Comparison of ENCODE assay signal across 14 cellular contexts in genomic region chrX:39983715-39984114, GRCh38.
DNase-seq lines count a peak whose midpoint lies in the region; ATAC-seq and TF ChIP-seq lines count a peak whose summit lies in the region.
"Had no signal": no experiment of that assay in that cellular context is flagged by ENCODE, and none has a peak within 500 bp of the region (broad histone marks: within the 10 kb centered on the region; RNA-seq: fewer than 3 reads in every experiment).

No MANE protein-coding gene starts in this region.

- H3K27ac ChIP-seq in epithelial cell of prostate, result peak overlapping the region; percentile 37
- no peak overlapping the region for H3K27ac ChIP-seq in MM.1S (ENCODE audit: low read length)

- H3K9me2 ChIP-seq in MM.1S (replicated peaks; ENCODE audit: insufficient read depth, low read length), result no peaks in the 10 kb centered on the region

- no peak for TF ChIP-seq CTCF in MM.1S (IDR thresholded peaks at IDR 0.05; ENCODE audit: low read length)

- no peaks in the 10 kb centered on the region for H3K27me3 ChIP-seq in MM.1S (replicated peaks; ENCODE audit: insufficient read depth, low read length)
- H3K27me3 ChIP-seq: MG63 had no signal

- H3K79me2 ChIP-seq in MM.1S (ENCODE audit: low read length), result no peaks in the 10 kb centered on the region

- H3K4me3 ChIP-seq in MM.1S (ENCODE audit: low read length), result no peak overlapping the region
- H3K4me3 ChIP-seq: MG63 had no signal

- DNase-seq in GM04504 (ENCODE audit: low read depth) (peak; percentile 1), NCI-H69 (lab: John Stamatoyannopoulos, UW) (peak; percentile 15), epithelial cell of prostate (ENCODE audit: low read depth, low spot score) (no peak), myocyte (ENCODE audit: low read depth) (peak; percentile 80), MM.1S (no peak), germinal center (ENCODE audit: low spot score) (no peak)
- DNase-seq in stimulated activated naive CD4-positive, alpha-beta T cell treated with Interleukin-2 at 50 U/mL for 16 hours (lab: John Stamatoyannopoulos, UW), result no peak
- DNase-seq: activated CD4-positive, alpha-beta T cell treated with anti-CD3 and anti-CD28 coated beads, Interleukin-2, amount 10 ng/mL, durations not matched to agents 7 days and 5 days; activated T-cell treated with anti-CD3 and anti-CD28 coated beads, Interleukin-2, amount 50 U/mL, for 48 hours; dermis blood vessel endothelial cell; GF-D8; MG63; OCI-M1 had no signal

- no peak overlapping the region for H2AFZ ChIP-seq in MM.1S (ENCODE audit: low read length)

- no peaks in the 10 kb centered on the region for H3K4me1 ChIP-seq in MM.1S (ENCODE audit: low read length)

- no peaks in the 10 kb centered on the region for H3K9me3 ChIP-seq in MM.1S (replicated peaks; ENCODE audit: insufficient read depth, low read length)
- H3K9me3 ChIP-seq: MG63 had no signal

- ATAC-seq in HG02870 (IDR thresholded peaks at IDR 0.05; ENCODE audit: unreplicated experiment), result no peak

- no peaks in the 10 kb centered on the region for H3F3A ChIP-seq in MM.1S (ENCODE audit: insufficient read depth, low read length)

- H3K9ac ChIP-seq in MM.1S (ENCODE audit: low read length), result no peak overlapping the region

- no peaks in the 10 kb centered on the region for H4K20me1 ChIP-seq in MM.1S (ENCODE audit: insufficient read depth, low read length)

- no peak overlapping the region for H3K4me2 ChIP-seq in MM.1S (ENCODE audit: low read depth, low read length)

- H3K36me3 ChIP-seq in MM.1S (replicated peaks; ENCODE audit: insufficient read depth, low read length), result no peaks in the 10 kb centered on the region
- H3K36me3 ChIP-seq: MG63 had no signal

Comparison
In these comparisons a context has a peak if more than half of its experiments do, and no peak if none do; other contexts are left out.
1. DNase-seq: peak in GM04504 (single experiment), NCI-H69 (single experiment) and myocyte (single experiment); none in epithelial cell of prostate (single experiment), MM.1S (single experiment), stimulated activated naive CD4-positive, alpha-beta T cell treated with Interleukin-2 at 50 U/mL for 16 hours (single experiment) and germinal center (single experiment).